In genomic region chr17:13016881-13017622, GRCh38 we compare ENCODE assay signal across 8 cellular contexts. TPM values are rescaled to one million over a fixed set of nuclear protein-coding genes. Genes with fewer than 3 reads are reported as not detected.
DNase-seq lines count a peak whose midpoint lies in the region; ATAC-seq and TF ChIP-seq lines count a peak whose summit lies in the region.

No MANE protein-coding gene starts in this region.

- BruUV-seq in MCF 10A (replicated peaks; lab: Mats Ljungman, UMichigan) = TSS peak; percentile 29

- no peaks in the 10 kb centered on the region for H3K27me3 ChIP-seq in CD4-positive, alpha-beta T cell (ENCODE audit: control insufficient read depth, insufficient read depth, low read length)
- no peaks in the 10 kb centered on the region for H3K27me3 ChIP-seq in Karpas-422 (ENCODE audit: low read length)

- peaks cover 17% of the 10 kb centered on the region for H3K4me1 ChIP-seq in Karpas-422 (ENCODE audit: low read length)

- H2AFZ ChIP-seq in Karpas-422 (ENCODE audit: low read length) = no peak overlapping the region

- H3K36me3 Mint-ChIP-seq in CD4-positive, alpha-beta T cell (ENCODE audit: low read depth) = peaks cover 57% of the 10 kb centered on the region
- H3K36me3 Mint-ChIP-seq in MCF 10A (ENCODE audit: insufficient read depth, unreplicated experiment) (peaks cover 52% of the 10 kb centered on the region), type B pancreatic cell (peaks cover 15% of the 10 kb centered on the region)

- peak overlapping the region; percentile 86 for H3K4me3 ChIP-seq in Karpas-422 (ENCODE audit: low read length)
- peak overlapping the region; percentile 72 for H3K4me3 ChIP-seq in lower leg skin (ENCODE audit: low read depth, poor library complexity, severe bottlenecking)

- ATAC-seq in CD4-positive, alpha-beta T cell (ENCODE audit: poor library complexity) = no peak
- ATAC-seq in GM21529 (IDR thresholded peaks at IDR 0.05; ENCODE audit: unreplicated experiment) = peak; percentile 10

- intact Hi-C loops in CD4-positive, alpha-beta T cell (cut with DNase I, micrococcal nuclease) = loop anchor here in 1 of 2 experiments (5.0 kb wide), 2 partner anchors 1020 to 1285 kb away; partner anchors contain the start of genes HS3ST3B1 and ZNF18
- intact Hi-C loops in MCF 10A (cut with micrococcal nuclease) (no loop called here), lower leg skin (cut with DNase I; ENCODE audit: low total_unique reads) (no loop called here)

- TF ChIP-seq CTCF in CD4-positive, alpha-beta T cell (IDR thresholded peaks at IDR 0.05) = no peak
- TF ChIP-seq CTCF in MCF 10A (IDR thresholded peaks at IDR 0.05; ENCODE audit: unreplicated experiment) (no peak), lower leg skin (IDR thresholded peaks at IDR 0.05) (no peak), type B pancreatic cell (conservative IDR thresholded peaks at IDR 0.05) (no peak)

- CTCF ChIA-PET in CD4-positive, alpha-beta T cell (lab: Charles Lee) = interaction anchor here (2.0 kb wide), 1 partner anchor 15 kb away, joined by 5 read pairs; no protein-coding TSS in a partner anchor
- CTCF ChIA-PET in MCF 10A (lab: Yijun Ruan, JAX) = interaction anchor here (0.9 to 5.2 kb wide), 6 partner anchors 14 to 836 kb away, joined by 3 to 100 read pairs (median 6); no protein-coding TSS in a partner anchor

- H3K9me3 Mint-ChIP-seq in CD4-positive, alpha-beta T cell = no peaks in the 10 kb centered on the region
- no peaks in the 10 kb centered on the region for H3K9me3 Mint-ChIP-seq in MCF 10A (ENCODE audit: unreplicated experiment)
- no peaks in the 10 kb centered on the region for H3K9me3 Mint-ChIP-seq in type B pancreatic cell

- peak overlapping the region; percentile 89 for H3K9ac ChIP-seq in Karpas-422 (ENCODE audit: low read length)

- peak overlapping the region; percentile 48 for H3K27ac ChIP-seq in CD4-positive, alpha-beta T cell (ENCODE audit: low read depth, low read length)
- peak overlapping the region; percentile 54 for H3K27ac ChIP-seq in Karpas-422 (ENCODE audit: low read length)

- peak overlapping the region; percentile 62 for H3K27ac Mint-ChIP-seq in CD4-positive, alpha-beta T cell
- H3K27ac Mint-ChIP-seq in MCF 10A (ENCODE audit: low read depth, unreplicated experiment) (peak overlapping the region; percentile 91), type B pancreatic cell (peak overlapping the region; percentile 98)

- WGBS in lower leg skin, 2 donors = 20% methylated on average over 20 of the region's 20 CpGs

- H3K79me2 ChIP-seq in Karpas-422 (ENCODE audit: low read length) = peaks cover 39% of the 10 kb centered on the region

- DNase-seq in CD4-positive, alpha-beta T cell = no peak
- no peak for DNase-seq in Karpas-422
- peak; percentile 22 for DNase-seq in MCF 10A (ENCODE audit: unreplicated experiment)
- peak in 1 of 2 donors; percentile 6 for DNase-seq in lower leg skin (ENCODE audit: low spot score in 2 of 2)
- DNase-seq in type B pancreatic cell (ENCODE audit: extremely low spot score, unreplicated experiment) = no peak
- no peak for DNase-seq in NCI-H2171 (lab: John Stamatoyannopoulos, UW)
- DNase-seq in H4 (ENCODE audit: low spot score) = no peak

- H3K4me3 Mint-ChIP-seq in CD4-positive, alpha-beta T cell = peak overlapping the region; percentile 100
- H3K4me3 Mint-ChIP-seq in MCF 10A (ENCODE audit: unreplicated experiment) (peak overlapping the region; percentile 89), type B pancreatic cell (peak overlapping the region; percentile 96)

- H3K9me2 ChIP-seq in Karpas-422 (replicated peaks; ENCODE audit: insufficient read depth, low read length) = no peaks in the 10 kb centered on the region

- H3K4me2 ChIP-seq in Karpas-422 (ENCODE audit: low read depth, low read length, poor library complexity, severe bottlenecking) = peak overlapping the region; percentile 90

- no peaks in the 10 kb centered on the region for H3K27me3 Mint-ChIP-seq in CD4-positive, alpha-beta T cell
- H3K27me3 Mint-ChIP-seq in MCF 10A (ENCODE audit: insufficient read depth, unreplicated experiment) (no peaks in the 10 kb centered on the region), type B pancreatic cell (no peaks in the 10 kb centered on the region)

- no peaks in the 10 kb centered on the region for H4K20me1 ChIP-seq in Karpas-422 (ENCODE audit: insufficient read depth, low read depth, low read length)

- no peaks in the 10 kb centered on the region for H3K9me3 ChIP-seq in CD4-positive, alpha-beta T cell (ENCODE audit: control insufficient read depth, low read length)
- H3K9me3 ChIP-seq in Karpas-422 (ENCODE audit: low read length) = no peaks in the 10 kb centered on the region

- peaks cover 44% of the 10 kb centered on the region for H3K4me1 Mint-ChIP-seq in CD4-positive, alpha-beta T cell (ENCODE audit: low read depth)
- peaks cover 6% of the 10 kb centered on the region for H3K4me1 Mint-ChIP-seq in MCF 10A (ENCODE audit: insufficient read depth, unreplicated experiment)
- peaks cover 27% of the 10 kb centered on the region for H3K4me1 Mint-ChIP-seq in type B pancreatic cell (ENCODE audit: unreplicated experiment)

- peaks cover 36% of the 10 kb centered on the region for H3K36me3 ChIP-seq in Karpas-422 (ENCODE audit: insufficient read depth, low read length)

- POLR2A ChIA-PET in CD4-positive, alpha-beta T cell (lab: Charles Lee) = interaction anchor here (1.0 to 2.7 kb wide), 7 partner anchors 8 to 1411 kb away, joined by 4 to 31 read pairs (median 8); partner anchors contain the start of genes HS3ST3B1, MAP2K4 and ZNF18
- POLR2A ChIA-PET in MCF 10A (lab: Yijun Ruan, JAX) = interaction anchor here (0.6 to 2.6 kb wide), 8 partner anchors 8 to 1116 kb away, joined by 3 to 23 read pairs (median 6); no protein-coding TSS in a partner anchor

- TF ChIP-seq POLR2A in lower leg skin (IDR thresholded peaks at IDR 0.05) = no peak

RNA-seq across cellular contexts. Expression of gene ELAC2, which starts 0.8 kb away (rescaled TPM):
- total RNA-seq in CD4-positive, alpha-beta T cell = 10 to 100 TPM; 51.6 to 53.3 TPM
- 126 and 127 TPM in 2 replicates for total RNA-seq in Karpas-422 (2014; rRNA removed; shearing (Covaris generic); ENCODE audit: low replicate concordance)
- total RNA-seq in MCF 10A (2022) = 67.1 and 67.4 TPM in 2 replicates
- total RNA-seq in lower leg skin = 100 to 1,000 TPM in 1 of 4 donors, 10 to 100 TPM in 3; 44.3 to 107 (median 62.0) TPM
- 50.2 and 55.8 TPM in 2 replicates for total RNA-seq in type B pancreatic cell (ENCODE audit: low replicate concordance)
- 35.1 and 45.1 TPM in 2 replicates for total RNA-seq in H4 (2014; rRNA removed; shearing (Covaris generic))
